ENCODE assay signal across 10 cellular contexts in the genomic region with DNA sequence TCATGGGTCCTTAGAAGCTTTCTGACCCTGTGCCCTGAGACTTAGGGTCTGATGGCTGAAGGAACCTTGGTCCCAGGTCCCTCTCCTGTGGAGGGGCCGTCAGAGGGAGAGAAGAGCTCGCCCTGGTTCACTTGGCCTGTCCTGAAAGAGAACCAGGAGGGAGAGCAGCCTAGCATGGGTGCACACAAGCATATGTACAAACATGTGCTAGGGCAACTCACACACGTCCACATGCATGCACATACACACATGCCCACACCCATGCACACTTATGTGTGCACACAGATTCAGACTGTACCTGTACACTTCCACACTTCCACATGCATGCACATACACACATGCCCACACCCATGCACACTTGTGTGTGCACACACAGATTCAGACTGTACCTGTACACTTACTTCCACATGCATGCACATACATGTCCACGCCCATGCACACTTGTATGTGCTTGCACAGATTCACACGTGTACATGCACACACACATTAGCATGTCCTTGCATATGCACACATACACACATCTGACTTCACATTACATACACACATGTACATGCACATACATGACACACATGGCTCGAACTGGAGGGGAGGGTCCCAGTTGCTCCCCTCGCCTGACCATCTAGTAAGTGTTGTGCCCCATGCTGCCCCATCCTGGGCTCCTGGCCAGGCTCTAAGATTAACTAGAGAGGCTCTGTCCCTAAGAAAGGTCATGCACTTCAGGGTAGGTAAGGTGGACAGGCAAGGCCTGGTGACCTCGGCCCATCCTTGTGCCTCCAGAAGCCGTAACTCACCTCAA.
A peak's percentile ranks its signal among the peaks of the same experiment; 100 is the strongest.
DNase-seq lines count a peak whose midpoint lies in the region; ATAC-seq and TF ChIP-seq lines count a peak whose summit lies in the region.
"Had no signal": no experiment of that assay in that cellular context is flagged by ENCODE, and none has a peak within 500 bp of the region (broad histone marks: within the 10 kb centered on the region; RNA-seq: fewer than 3 reads in every experiment).

No MANE protein-coding gene starts in this region.

- ATAC-seq in gastroesophageal sphincter (no peak), HG03565 (IDR thresholded peaks at IDR 0.05; ENCODE audit: unreplicated experiment) (no peak)

- H3K36me3 ChIP-seq in BE2C (no peaks in the 10 kb centered on the region), SK-N-MC (ENCODE audit: insufficient read depth, low read length) (no peaks in the 10 kb centered on the region), gastroesophageal sphincter (no peaks in the 10 kb centered on the region), Karpas-422 (ENCODE audit: insufficient read depth, low read length) (no peaks in the 10 kb centered on the region)

- H3K27me3 Mint-ChIP-seq in osteocyte (ENCODE audit: unreplicated experiment) = no peaks in the 10 kb centered on the region

- H3K4me1 ChIP-seq in BE2C (no peaks in the 10 kb centered on the region), gastroesophageal sphincter (peaks cover 0 to 53% (median 19%) of the 10 kb centered on the region in 3 donors), Karpas-422 (ENCODE audit: low read length) (peaks cover 25% of the 10 kb centered on the region)
- H3K4me1 ChIP-seq: body of pancreas had no signal

- H3K9ac ChIP-seq in SK-N-MC (ENCODE audit: insufficient read length) (no peak overlapping the region), Karpas-422 (ENCODE audit: low read length) (no peak overlapping the region)

- TF ChIP-seq CTCF in BE2C (IDR thresholded peaks at IDR 0.05; ENCODE audit: low read depth, low read length) (no peak), gastroesophageal sphincter (IDR thresholded peaks at IDR 0.05) (no peak), osteocyte (IDR thresholded peaks at IDR 0.05) (no peak)

- H3K27ac ChIP-seq in SK-N-MC = 0 out of 2 replicates have a peak overlapping the region, but pooled peaks have one; percentile 42
- H3K27ac ChIP-seq in gastroesophageal sphincter = peak overlapping the region in 3 of 4 donors; percentile 72 to 82 (median 74)
- H3K27ac ChIP-seq in Karpas-422 (ENCODE audit: low read length) = no peak overlapping the region

- H3K9me2 ChIP-seq in Karpas-422 (replicated peaks; ENCODE audit: insufficient read depth, low read length) = no peaks in the 10 kb centered on the region

- H3K36me3 Mint-ChIP-seq in osteocyte (ENCODE audit: unreplicated experiment) = peaks cover 2% of the 10 kb centered on the region

- no peak overlapping the region for H3K4me3 ChIP-seq in BE2C (ENCODE audit: low read depth, low read length)
- H3K4me3 ChIP-seq in SK-N-MC = no peak overlapping the region
- H3K4me3 ChIP-seq in gastroesophageal sphincter = no peak overlapping the region
- no peak overlapping the region for H3K4me3 ChIP-seq in Karpas-422 (ENCODE audit: low read length)
- H3K4me3 ChIP-seq: body of pancreas, MG63 had no signal

- no peaks in the 10 kb centered on the region for H4K20me1 ChIP-seq in Karpas-422 (ENCODE audit: insufficient read depth, low read depth, low read length)

- H3K4me3 Mint-ChIP-seq in osteocyte (ENCODE audit: unreplicated experiment) = no peak overlapping the region

- no peaks in the 10 kb centered on the region for H3K79me2 ChIP-seq in Karpas-422 (ENCODE audit: low read length)

- no peak overlapping the region for H2AFZ ChIP-seq in Karpas-422 (ENCODE audit: low read length)

- H3K9me3 ChIP-seq in BE2C = peaks cover 5% of the 10 kb centered on the region; the same call in 1 of the 2 replicates
- no peaks in the 10 kb centered on the region for H3K9me3 ChIP-seq in SK-N-MC (ENCODE audit: low read depth, low read length)
- H3K9me3 ChIP-seq in gastroesophageal sphincter = no peaks in the 10 kb centered on the region
- peaks cover 5% of the 10 kb centered on the region for H3K9me3 ChIP-seq in Karpas-422 (ENCODE audit: low read length)
- H3K9me3 ChIP-seq: body of pancreas had no signal

- H3K27ac Mint-ChIP-seq in osteocyte (ENCODE audit: unreplicated experiment) = peak overlapping the region; percentile 46

- no peak for TF ChIP-seq POLR2A in gastroesophageal sphincter (IDR thresholded peaks at IDR 0.05)

- peaks cover 70% of the 10 kb centered on the region for H3K4me1 Mint-ChIP-seq in osteocyte (ENCODE audit: unreplicated experiment)

- peaks cover 4% of the 10 kb centered on the region for H3K9me3 Mint-ChIP-seq in osteocyte (ENCODE audit: unreplicated experiment)

- DNase-seq in BE2C (peak; percentile 2), SK-N-MC (ENCODE audit: low read depth, low spot score) (no peak), osteocyte (ENCODE audit: extremely low spot score, unreplicated experiment) (no peak), kidney glomerular epithelial cell (lab: John Stamatoyannopoulos, UW) (no peak), HUDEP-2 (lab: John Stamatoyannopoulos, UW; ENCODE audit: unreplicated experiment in 76 of 76) (no peak), Karpas-422 (no peak)
- DNase-seq: MG63 had no signal

- no peak overlapping the region for H3K4me2 ChIP-seq in Karpas-422 (ENCODE audit: low read depth, low read length, poor library complexity, severe bottlenecking)

- no peaks in the 10 kb centered on the region for H3K27me3 ChIP-seq in BE2C
- no peaks in the 10 kb centered on the region for H3K27me3 ChIP-seq in gastroesophageal sphincter
- no peaks in the 10 kb centered on the region for H3K27me3 ChIP-seq in Karpas-422 (ENCODE audit: low read length)
- H3K27me3 ChIP-seq: body of pancreas, MG63 had no signal

- 88 to 95% methylated on average over 3 of the region's 9 CpGs for WGBS in gastroesophageal sphincter (ENCODE audit: low coverage in 1 of 2), 2 donors

- no peak for TF ChIP-seq EP300 in gastroesophageal sphincter (IDR thresholded peaks at IDR 0.05)
